19 cellular contexts compared by ENCODE assay signal in the genomic region with DNA sequence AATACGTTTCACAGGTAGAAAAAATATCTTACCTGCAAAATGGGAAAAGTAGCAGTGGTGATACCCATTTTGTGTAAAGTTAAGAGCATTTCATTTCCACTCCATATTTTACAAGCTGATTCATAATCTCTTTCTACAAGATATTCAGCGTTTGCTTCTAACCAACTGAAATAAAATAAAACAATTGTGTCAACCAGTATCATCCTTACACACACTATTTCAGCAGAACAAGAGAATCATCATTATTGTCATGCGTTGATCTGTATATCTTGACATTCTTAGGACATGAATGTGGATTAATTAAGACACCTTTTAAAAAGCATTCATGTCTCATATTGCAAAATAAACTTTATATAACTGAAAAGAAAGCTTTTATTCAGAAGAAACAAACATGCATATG.
DNase-seq lines count a peak whose midpoint lies in the region; ATAC-seq, FAIRE-seq and TF ChIP-seq lines count a peak whose summit lies in the region.
"Had no signal": no experiment of that assay in that cellular context is flagged by ENCODE, and none has a peak within 500 bp of the region (broad histone marks: within the 10 kb centered on the region; RNA-seq: fewer than 3 reads in every experiment).

No MANE protein-coding gene starts in this region.

- no peaks in the 10 kb centered on the region for H3K79me2 ChIP-seq in K562 (ENCODE audit: control insufficient read depth, insufficient read depth, low read length)

- H3K9me3 ChIP-seq in A549: no peaks in the 10 kb centered on the region
- no peaks in the 10 kb centered on the region for H3K9me3 ChIP-seq in K562 (replicated peaks; ENCODE audit: control insufficient read depth, insufficient read depth, low read depth, low read length)
- H3K9me3 ChIP-seq: BE2C had no signal

- no peaks in the 10 kb centered on the region for H3K9me1 ChIP-seq in K562 (ENCODE audit: control insufficient read depth, insufficient read depth, low read length)

- no peak overlapping the region for H2AFZ ChIP-seq in K562 (ENCODE audit: low read depth, low read length)

- H4K20me1 ChIP-seq in K562 (replicated peaks; ENCODE audit: control insufficient read depth, insufficient read depth, low read length): no peaks in the 10 kb centered on the region
- H4K20me1 ChIP-seq: BLaER1 had no signal

- FAIRE-seq in A549 (lab: Jason Lieb, UNC): peak; percentile 61
- FAIRE-seq in GM12891 (lab: Jason Lieb, UNC): peak; percentile 23
- FAIRE-seq in K562 (lab: Jason Lieb, UNC): no peak
- FAIRE-seq in urothelium cell line (lab: Jason Lieb, UNC): peak; percentile 23
- FAIRE-seq: GM19239 had no signal

- peaks cover 35% of the 10 kb centered on the region; the same call in 1 of the 3 replicates for H3K36me3 ChIP-seq in K562 (ENCODE audit: control insufficient read depth, insufficient read depth, low read length)

- 89% methylated on average over 3 of the region's 3 CpGs for WGBS in A549 (ENCODE audit: missing lambda C conversion rate)
- WGBS in K562 (ENCODE audit: insufficient coverage, low coverage, missing lambda C conversion rate): 82% methylated on average over 3 of the region's 3 CpGs

- no peak for TF ChIP-seq POLR2A in A549 (IDR thresholded peaks at IDR 0.05; ENCODE audit: low read length)
- TF ChIP-seq POLR2A in GM12891 (IDR thresholded peaks at IDR 0.05; ENCODE audit: low read depth, low read length): no peak
- no peak for TF ChIP-seq POLR2A in K562 (conservative IDR thresholded peaks at IDR 0.05)

- H3K4me2 ChIP-seq in A549 (no peak overlapping the region), K562 (ENCODE audit: insufficient read depth, low read length) (no peak overlapping the region)
- H3K4me2 ChIP-seq: BLaER1 had no signal

- intact Hi-C loops in K562 (cut with micrococcal nuclease): no loop called here

- H3K27ac ChIP-seq in A549 (no peak overlapping the region), K562 (ENCODE audit: extremely low read depth, low read depth, low read length) (no peak overlapping the region)
- H3K27ac ChIP-seq: 22Rv1, BLaER1 had no signal

- CTCF ChIA-PET in A549 (lab: Yijun Ruan, JAX): interaction anchor here (1.2 kb wide), 1 partner anchor 1073 kb away, joined by 3 read pairs; no protein-coding TSS in a partner anchor
- CTCF ChIA-PET in K562 (lab: Yijun Ruan, JAX; ENCODE audit: low intra/inter-chr PET ratio): no interaction called here

- no peak for TF ChIP-seq RAD21 in A549 (conservative IDR thresholded peaks at IDR 0.05 in 1 of 2, IDR thresholded peaks at IDR 0.05 in 1 of 2)
- TF ChIP-seq RAD21 in K562 (CRISPR knock-in tag; conservative IDR thresholded peaks at IDR 0.05 in 1 of 2, IDR thresholded peaks at IDR 0.05 in 1 of 2): no peak

- no peak overlapping the region for H3K9ac ChIP-seq in K562 (ENCODE audit: insufficient read depth in 1 of 2, low read depth in 2 of 2, low read length in 2 of 2)
- H3K9ac ChIP-seq: BLaER1 had no signal

- H3K27me3 ChIP-seq in K562 (ENCODE audit: control insufficient read depth in 2 of 2, insufficient read depth in 2 of 2, low read length in 2 of 2): no peaks in the 10 kb centered on the region
- H3K27me3 ChIP-seq: BE2C, BLaER1 had no signal

- no TSS peak for BruUV-seq in K562 (replicated peaks; lab: Mats Ljungman, UMichigan)

- H3K4me1 ChIP-seq in A549 (no peaks in the 10 kb centered on the region), K562 (replicated peaks in 1 of 2; ENCODE audit: control insufficient read depth in 2 of 2, insufficient read depth in 2 of 2, low read length in 2 of 2) (no peaks in the 10 kb centered on the region)
- H3K4me1 ChIP-seq: BE2C, BLaER1 had no signal

- TF ChIP-seq CTCF in A549 (IDR thresholded peaks at IDR 0.05) (no peak), K562 (IDR thresholded peaks at IDR 0.05 in 2 of 3, conservative IDR thresholded peaks at IDR 0.05 in 1 of 3; ENCODE audit: insufficient read depth in 2 of 3, low read depth in 1 of 3, low read length in 3 of 3) (no peak)

- DNase-seq in A549 (ENCODE audit: low read depth in 1 of 2, low spot score in 1 of 2) (no peak), GM12891 (ENCODE audit: insufficient read length, low spot score) (no peak), K562 (ENCODE audit: extremely low read depth in 1 of 4, low spot score in 3 of 4) (no peak), urothelium cell line (ENCODE audit: low spot score) (no peak), NCI-H2107 treated with DMSO at 0.1 percent for 48 hours (lab: John Stamatoyannopoulos, UW; ENCODE audit: unreplicated experiment) (no peak)
- DNase-seq: ACHN; BE2C; C1 segment of cervical spinal cord; CD4-positive, alpha-beta memory T cell; CD4-positive, CD25-positive, alpha-beta regulatory T cell; CD8-positive, alpha-beta memory T cell; COR-L47; DMS79 treated with DMSO at 0.1 percent for 48 hours; GF-D8 had no signal

- ATAC-seq in A549 (no peak), K562 (no peak), SK-N-SH treated with all-trans-retinoic acid at 6 μM for 48 hours (no peak), GM21737 (IDR thresholded peaks at IDR 0.05; ENCODE audit: unreplicated experiment) (no peak)

- in situ Hi-C loops in K562 (cut with MboI): no loop called here

- H3K4me3 ChIP-seq in A549: no peak overlapping the region
- no peak overlapping the region for H3K4me3 ChIP-seq in K562
- H3K4me3 ChIP-seq: BLaER1 had no signal

- TF ChIP-seq EP300 in A549 (IDR thresholded peaks at IDR 0.05) (no peak), K562 (IDR thresholded peaks at IDR 0.05; ENCODE audit: low read length) (no peak)

- POLR2A ChIA-PET in A549 (lab: Yijun Ruan, JAX): no interaction called here
- POLR2A ChIA-PET in K562 (lab: Yijun Ruan, JAX): interaction anchor here (0.6 to 1.5 kb wide), 3 partner anchors 14 to 591 kb away, joined by 3 to 5 read pairs (median 4); no protein-coding TSS in a partner anchor

TF ChIP-seq in A549, 52 proteins besides CTCF, POLR2A, EP300 and RAD21 (continues in another document):
- no peak for TF ChIP-seq HMGXB4 (CRISPR knock-in tag; IDR thresholded peaks at IDR 0.05; ENCODE audit: borderline replicate concordance)

TF ChIP-seq in GM12891, 5 proteins besides CTCF, POLR2A, EP300 and RAD21:
- no peak for TF ChIP-seq POU2F2 (IDR thresholded peaks at IDR 0.05; ENCODE audit: low read depth, low read length)
- TF ChIP-seq POLR2AphosphoS5 (IDR thresholded peaks at IDR 0.05; ENCODE audit: low read depth, low read length): no peak
- no peak for TF ChIP-seq SPI1 (IDR thresholded peaks at IDR 0.05; ENCODE audit: low read depth, low read length)
- TF ChIP-seq TAF1 (IDR thresholded peaks at IDR 0.05; ENCODE audit: low read depth, low read length): no peak
- no peak for TF ChIP-seq PAX5 (IDR thresholded peaks at IDR 0.05; ENCODE audit: insufficient read depth, low read length, severe bottlenecking)

TF ChIP-seq in K562, 482 proteins besides CTCF, POLR2A, EP300 and RAD21 (continues in another document):
- TF ChIP-seq ASH1L (IDR thresholded peaks at IDR 0.05; ENCODE audit: borderline replicate concordance, low read depth, partially characterized antibody): no peak
- TF ChIP-seq EWSR1 (IDR thresholded peaks at IDR 0.05; ENCODE audit: borderline replicate concordance, low read depth, partially characterized antibody): peak; percentile 59

TF ChIP-seq in SK-N-SH treated with all-trans-retinoic acid at 6 μM for 48 hours, 23 proteins besides CTCF, POLR2A, EP300 and RAD21:
- no peak for TF ChIP-seq GLIS3 (CRISPR knock-in tag; IDR thresholded peaks at IDR 0.05)
- no peak for TF ChIP-seq CSDC2 (CRISPR knock-in tag; IDR thresholded peaks at IDR 0.05)
- no peak for TF ChIP-seq TSHZ2 (CRISPR knock-in tag; IDR thresholded peaks at IDR 0.05)
- no peak for TF ChIP-seq ARNTL (CRISPR knock-in tag; IDR thresholded peaks at IDR 0.05; ENCODE audit: borderline replicate concordance, low read depth)
- no peak for TF ChIP-seq ZNF8 (CRISPR knock-in tag; IDR thresholded peaks at IDR 0.05)
- TF ChIP-seq, protein P1, sequence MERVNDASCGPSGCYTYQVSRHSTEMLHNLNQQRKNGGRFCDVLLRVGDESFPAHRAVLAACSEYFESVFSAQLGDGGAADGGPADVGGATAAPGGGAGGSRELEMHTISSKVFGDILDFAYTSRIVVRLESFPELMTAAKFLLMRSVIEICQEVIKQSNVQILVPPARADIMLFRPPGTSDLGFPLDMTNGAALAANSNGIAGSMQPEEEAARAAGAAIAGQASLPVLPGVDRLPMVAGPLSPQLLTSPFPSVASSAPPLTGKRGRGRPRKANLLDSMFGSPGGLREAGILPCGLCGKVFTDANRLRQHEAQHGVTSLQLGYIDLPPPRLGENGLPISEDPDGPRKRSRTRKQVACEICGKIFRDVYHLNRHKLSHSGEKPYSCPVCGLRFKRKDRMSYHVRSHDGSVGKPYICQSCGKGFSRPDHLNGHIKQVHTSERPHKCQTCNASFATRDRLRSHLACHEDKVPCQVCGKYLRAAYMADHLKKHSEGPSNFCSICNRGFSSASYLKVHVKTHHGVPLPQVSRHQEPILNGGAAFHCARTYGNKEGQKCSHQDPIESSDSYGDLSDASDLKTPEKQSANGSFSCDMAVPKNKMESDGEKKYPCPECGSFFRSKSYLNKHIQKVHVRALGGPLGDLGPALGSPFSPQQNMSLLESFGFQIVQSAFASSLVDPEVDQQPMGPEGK (CRISPR knock-in tag; IDR thresholded peaks at IDR 0.05; ENCODE audit: borderline replicate concordance): no peak
